In genomic region chr22:42217752-42218280, GRCh38 we compare ENCODE assay signal across 12 cellular contexts. TPM values are rescaled to one million over a fixed set of nuclear protein-coding genes. Genes with fewer than 3 reads are reported as not detected.
A peak's percentile ranks its signal among the peaks of the same experiment; 100 is the strongest.
DNase-seq lines count a peak whose midpoint lies in the region; ATAC-seq and TF ChIP-seq lines count a peak whose summit lies in the region.
"Had no signal": no experiment of that assay in that cellular context is flagged by ENCODE, and none has a peak within 500 bp of the region (broad histone marks: within the 10 kb centered on the region; RNA-seq: fewer than 3 reads in every experiment).

No MANE protein-coding gene starts in this region.

- H3K36me3 ChIP-seq in iPS-18a (ENCODE audit: control insufficient read depth, low read depth, low read length) (peaks cover 21% of the 10 kb centered on the region), sigmoid colon (peaks cover 11 to 23% (median 19%) of the 10 kb centered on the region in 4 donors), tibial nerve (peaks cover 3 to 22% (median 13%) of the 10 kb centered on the region in 3 donors)

- 65 to 70% methylated on average over 4 of the region's 4 CpGs for WGBS in sigmoid colon, 2 donors
- 71 to 81% methylated on average over 4 of the region's 4 CpGs for WGBS in tibial nerve, 2 donors

- TF ChIP-seq EP300 in sigmoid colon (IDR thresholded peaks at IDR 0.05) (no peak), tibial nerve (IDR thresholded peaks at IDR 0.05) (no peak)

- H3K36me3 Mint-ChIP-seq in stimulated activated naive CD8-positive, alpha-beta T cell treated with anti-CD3 and anti-CD28 coated beads, Interleukin-15, Interleukin-2, amounts not matched to agents 100 ng/mL and 50 ng/mL, for 24 hours (ENCODE audit: low read depth), result peaks cover 25% of the 10 kb centered on the region
- H3K36me3 Mint-ChIP-seq in activated T-helper 1 cell treated with anti-CD3 and anti-CD28 coated beads, Interleukin-12 subunit alpha, Interleukin-12 subunit beta, Interleukin-2, Interleukin-4 antibody, amounts not matched to agents 30 ng/mL and 10 ng/mL and 1 ng/mL, durations not matched to agents 14 hours and 24 hours and 36 hours (ENCODE audit: low read depth), result peaks cover 17% of the 10 kb centered on the region

- peaks cover 30% of the 10 kb centered on the region for H3K4me1 ChIP-seq in iPS-18a (ENCODE audit: control insufficient read depth, low read depth, low read length)
- peaks cover 0 to 23% (median 9%) of the 10 kb centered on the region in 4 donors for H3K4me1 ChIP-seq in sigmoid colon
- H3K4me1 ChIP-seq in tibial nerve, result peaks cover 0 to 15% (median 5%) of the 10 kb centered on the region in 4 donors

- H3K4me1 Mint-ChIP-seq in stimulated activated naive CD8-positive, alpha-beta T cell treated with anti-CD3 and anti-CD28 coated beads, Interleukin-15, Interleukin-2, amounts not matched to agents 100 ng/mL and 50 ng/mL, for 24 hours (ENCODE audit: low read depth), result peaks cover 52% of the 10 kb centered on the region
- peaks cover 35% of the 10 kb centered on the region for H3K4me1 Mint-ChIP-seq in activated T-helper 1 cell treated with anti-CD3 and anti-CD28 coated beads, Interleukin-12 subunit alpha, Interleukin-12 subunit beta, Interleukin-2, Interleukin-4 antibody, amounts not matched to agents 30 ng/mL and 10 ng/mL and 1 ng/mL, durations not matched to agents 14 hours and 24 hours and 36 hours (ENCODE audit: low read depth)

- H3K4me3 Mint-ChIP-seq in stimulated activated naive CD8-positive, alpha-beta T cell treated with anti-CD3 and anti-CD28 coated beads, Interleukin-15, Interleukin-2, amounts not matched to agents 100 ng/mL and 50 ng/mL, for 24 hours, result no peak overlapping the region
- peak overlapping the region; percentile 2 for H3K4me3 Mint-ChIP-seq in activated T-helper 1 cell treated with anti-CD3 and anti-CD28 coated beads, Interleukin-12 subunit alpha, Interleukin-12 subunit beta, Interleukin-2, Interleukin-4 antibody, amounts not matched to agents 30 ng/mL and 10 ng/mL and 1 ng/mL, durations not matched to agents 14 hours and 24 hours and 36 hours

- H3K27ac ChIP-seq in iPS-18a (ENCODE audit: low read length) (no peak overlapping the region), sigmoid colon (no peak overlapping the region), tibial nerve (no peak overlapping the region)
- H3K27ac ChIP-seq: BLaER1 treated with 17β-estradiol and CSF1 and Interleukin-3, amounts not matched to agents 10 nM and 100 nM had no signal

- H3K27ac Mint-ChIP-seq in stimulated activated naive CD8-positive, alpha-beta T cell treated with anti-CD3 and anti-CD28 coated beads, Interleukin-15, Interleukin-2, amounts not matched to agents 100 ng/mL and 50 ng/mL, for 24 hours, result peak overlapping the region; percentile 39
- peak overlapping the region; percentile 90 for H3K27ac Mint-ChIP-seq in activated T-helper 1 cell treated with anti-CD3 and anti-CD28 coated beads, Interleukin-12 subunit alpha, Interleukin-12 subunit beta, Interleukin-2, Interleukin-4 antibody, amounts not matched to agents 30 ng/mL and 10 ng/mL and 1 ng/mL, durations not matched to agents 14 hours and 24 hours and 36 hours

- no peaks in the 10 kb centered on the region for H3K9me3 ChIP-seq in iPS-18a (ENCODE audit: control insufficient read depth, low read depth, low read length)
- H3K9me3 ChIP-seq in sigmoid colon, result no peaks in the 10 kb centered on the region
- no peaks in the 10 kb centered on the region for H3K9me3 ChIP-seq in tibial nerve
- H3K9me3 ChIP-seq: BLaER1 treated with 17β-estradiol and CSF1 and Interleukin-3, amounts not matched to agents 10 nM and 100 nM had no signal

- H3K27me3 Mint-ChIP-seq in stimulated activated naive CD8-positive, alpha-beta T cell treated with anti-CD3 and anti-CD28 coated beads, Interleukin-15, Interleukin-2, amounts not matched to agents 100 ng/mL and 50 ng/mL, for 24 hours, result no peaks in the 10 kb centered on the region
- no peaks in the 10 kb centered on the region for H3K27me3 Mint-ChIP-seq in activated T-helper 1 cell treated with anti-CD3 and anti-CD28 coated beads, Interleukin-12 subunit alpha, Interleukin-12 subunit beta, Interleukin-2, Interleukin-4 antibody, amounts not matched to agents 30 ng/mL and 10 ng/mL and 1 ng/mL, durations not matched to agents 14 hours and 24 hours and 36 hours (ENCODE audit: insufficient read depth)

- TF ChIP-seq CTCF in sigmoid colon (IDR thresholded peaks at IDR 0.05) (no peak), tibial nerve (IDR thresholded peaks at IDR 0.05) (no peak)

- intact Hi-C loops in activated T-helper 1 cell treated with anti-CD3 and anti-CD28 coated beads, Interleukin-12 subunit alpha, Interleukin-12 subunit beta, Interleukin-2, Interleukin-4 antibody, amounts not matched to agents 30 ng/mL and 10 ng/mL and 1 ng/mL, durations not matched to agents 14 hours and 24 hours and 36 hours (cut with micrococcal nuclease), result loop anchor here (1.0 to 2.0 kb wide), 4 partner anchors 10 to 51 kb away; no protein-coding TSS in a partner anchor
- intact Hi-C loops in sigmoid colon (cut with DNase I), result no loop called here

- peak overlapping the region; percentile 22 for H3K9ac ChIP-seq in iPS-18a (ENCODE audit: low read length)
- H3K9ac ChIP-seq: BLaER1 treated with 17β-estradiol and CSF1 and Interleukin-3, amounts not matched to agents 10 nM and 100 nM had no signal

- H3K9me3 Mint-ChIP-seq in stimulated activated naive CD8-positive, alpha-beta T cell treated with anti-CD3 and anti-CD28 coated beads, Interleukin-15, Interleukin-2, amounts not matched to agents 100 ng/mL and 50 ng/mL, for 24 hours, result no peaks in the 10 kb centered on the region
- H3K9me3 Mint-ChIP-seq in activated T-helper 1 cell treated with anti-CD3 and anti-CD28 coated beads, Interleukin-12 subunit alpha, Interleukin-12 subunit beta, Interleukin-2, Interleukin-4 antibody, amounts not matched to agents 30 ng/mL and 10 ng/mL and 1 ng/mL, durations not matched to agents 14 hours and 24 hours and 36 hours, result no peaks in the 10 kb centered on the region

- TF ChIP-seq POLR2A in sigmoid colon (IDR thresholded peaks at IDR 0.05) (no peak), tibial nerve (IDR thresholded peaks at IDR 0.05) (no peak)

- no peak for ATAC-seq in stimulated activated naive CD8-positive, alpha-beta T cell treated with anti-CD3 and anti-CD28 coated beads, Interleukin-15, Interleukin-2, amounts not matched to agents 100 U/mL and 50 U/mL, for 24 hours

- no peak for DNase-seq in stimulated activated naive CD8-positive, alpha-beta T cell treated with anti-CD3 and anti-CD28 coated beads, Interleukin-15, Interleukin-2, amounts not matched to agents 100 U/mL and 50 U/mL, for 24 hours
- no peak for DNase-seq in activated T-helper 1 cell treated with anti-CD3 and anti-CD28 coated beads, Interleukin-12 subunit alpha, Interleukin-12 subunit beta, Interleukin-2, Interleukin-4 antibody, amounts not matched to agents 30 ng/mL and 10 ng/mL and 1 ng/mL, durations not matched to agents 14 hours and 24 hours and 36 hours (ENCODE audit: low spot score)
- DNase-seq in sigmoid colon (no peak), tibial nerve (ENCODE audit: low spot score in 2 of 2) (no peak), NCI-H2227 treated with DMSO at 0.1 percent for 48 hours (lab: John Stamatoyannopoulos, UW) (no peak), DMS79 treated with DMSO at 0.1 percent for 48 hours (lab: John Stamatoyannopoulos, UW) (no peak)
- DNase-seq: hippocampal formation; NCI-H2171; stimulated activated CD4-positive, alpha-beta T cell treated with anti-CD3 and anti-CD28 coated beads, Interleukin-4, amount 100 ng/mL, for 1 hour had no signal

- H3K27me3 ChIP-seq in iPS-18a (ENCODE audit: control insufficient read depth, insufficient read depth, low read length) (no peaks in the 10 kb centered on the region), sigmoid colon (no peaks in the 10 kb centered on the region), tibial nerve (no peaks in the 10 kb centered on the region)
- H3K27me3 ChIP-seq: BLaER1 treated with 17β-estradiol and CSF1 and Interleukin-3, amounts not matched to agents 10 nM and 100 nM had no signal

- peak overlapping the region; percentile 11 for H3K4me3 ChIP-seq in iPS-18a (ENCODE audit: low read length)
- H3K4me3 ChIP-seq in sigmoid colon, result no peak overlapping the region
- H3K4me3 ChIP-seq in tibial nerve, result no peak overlapping the region
- H3K4me3 ChIP-seq: BLaER1 treated with 17β-estradiol and CSF1 and Interleukin-3, amounts not matched to agents 10 nM and 100 nM had no signal

RNA-seq across cellular contexts. Expression of gene TCF20, which starts 52.6 kb away (rescaled TPM):
- total RNA-seq in activated T-helper 1 cell treated with anti-CD3 and anti-CD28 coated beads, Interleukin-12 subunit alpha, Interleukin-12 subunit beta, Interleukin-2, Interleukin-4 antibody, amounts not matched to agents 30 ng/mL and 10 ng/mL and 1 ng/mL, durations not matched to agents 14 hours and 24 hours and 36 hours, result 82.9 and 83.9 TPM in 2 replicates
- total RNA-seq in sigmoid colon (10 to 100 TPM; 21.6 to 31.0 (median 25.1) TPM), tibial nerve (10 to 100 TPM; 17.4 to 28.8 (median 24.7) TPM)
- 10 to 100 TPM; 10.8 to 28.2 (median 11.6) TPM for polyA plus RNA-seq in sigmoid colon
